25 cellular contexts compared by ENCODE assay signal in genomic region chrX:16082470-16083085, GRCh38. TPM values are rescaled to one million over a fixed set of nuclear protein-coding genes. Genes with fewer than 3 reads are reported as not detected.
"Had no signal": no experiment of that assay in that cellular context is flagged by ENCODE, and none has a peak within 500 bp of the region (broad histone marks: within the 10 kb centered on the region; RNA-seq: fewer than 3 reads in every experiment).

No MANE protein-coding gene starts in this region.

- H3K36me3 Mint-ChIP-seq: activated naive CD4-positive, alpha-beta T cell treated with anti-CD3 and anti-CD28 coated beads, Interleukin-2, amount 50 U/mL, for 24 hours; stimulated activated naive B cell treated with anti-CD40 and anti-IgM and Interleukin-4, amounts not matched to agents 10 μg/mL and 1 μg/mL and 100 μg/mL, for 72 hours; type B pancreatic cell had no signal

- DNase-seq: activated CD4-positive, alpha-beta T cell treated with anti-CD3 and anti-CD28 coated beads, Interleukin-2, amount 10 ng/mL, durations not matched to agents 7 days and 5 days; activated CD8-positive, alpha-beta memory T cell treated with anti-CD3 and anti-CD28 coated beads, Interleukin-2, amount 10 ng/mL, durations not matched to agents 7 days and 5 days; activated CD8-positive, alpha-beta T cell treated with anti-CD3 and anti-CD28 coated beads for 36 hours; activated gamma-delta T cell treated with Interleukin-2 at 50 U/mL for 16 hours; aorta; brain microvascular endothelial cell; caudate nucleus; effector CD4-positive, alpha-beta T cell; foreskin fibroblast; kidney glomerular epithelial cell; left ventricle myocardium superior; mammary epithelial cell; nucleus accumbens; right lobe of liver; stimulated activated CD4-positive, alpha-beta T cell treated with anti-CD3 and anti-CD28 coated beads, Interleukin-2, amount 100 ng/mL, for 48 hours; stimulated activated CD8-positive, alpha-beta memory T cell treated with anti-CD3 and anti-CD28 coated beads, Interleukin-4, amount 100 ng/mL, for 48 hours; stimulated activated naive B cell treated with anti-CD40 and anti-IgM and Interleukin-4, amounts not matched to agents 10 μg/mL and 1 μg/mL and 100 μg/mL, for 72 hours; T-helper 17 cell had no signal

- H3K27me3 Mint-ChIP-seq: dendritic cell treated with granulocyte-macrophage colony-stimulating factor and Interleukin-4, amounts not matched to agents 40 ng/mL and 50 ng/mL, for 4 days; T-helper 17 cell; type B pancreatic cell had no signal

- H3K27me3 ChIP-seq: brain microvascular endothelial cell had no signal

- H3K9me3 Mint-ChIP-seq: activated CD4-positive, alpha-beta T cell treated with anti-CD3 and anti-CD28 coated beads, Interleukin-2, amount 10 ng/mL, durations not matched to agents 7 days and 5 days; activated CD8-positive, alpha-beta T cell treated with anti-CD3 and anti-CD28 coated beads for 36 hours; activated naive CD4-positive, alpha-beta T cell treated with anti-CD3 and anti-CD28 coated beads, Interleukin-2, amount 50 U/mL, for 24 hours; activated T-helper 1 cell treated with anti-CD3 and anti-CD28 coated beads, Interleukin-12 subunit alpha, Interleukin-12 subunit beta, Interleukin-2, Interleukin-4 antibody, amounts not matched to agents 30 ng/mL and 10 ng/mL and 1 ng/mL, durations not matched to agents 14 hours and 24 hours and 36 hours; dendritic cell treated with granulocyte-macrophage colony-stimulating factor and Interleukin-4, amounts not matched to agents 40 ng/mL and 50 ng/mL, for 4 days; nephron; stimulated activated naive B cell treated with anti-CD40 and anti-IgM and Interleukin-4, amounts not matched to agents 10 μg/mL and 1 μg/mL and 100 μg/mL, for 72 hours; type B pancreatic cell had no signal

- H3K4me3 ChIP-seq: right lobe of liver, thoracic aorta had no signal

- H3K4me3 Mint-ChIP-seq: activated CD4-positive, alpha-beta T cell treated with anti-CD3 and anti-CD28 coated beads, Interleukin-2, amount 10 ng/mL, durations not matched to agents 7 days and 5 days; activated CD8-positive, alpha-beta memory T cell treated with anti-CD3 and anti-CD28 coated beads, Interleukin-2, amount 10 ng/mL, durations not matched to agents 7 days and 5 days; activated CD8-positive, alpha-beta T cell treated with anti-CD3 and anti-CD28 coated beads for 36 hours; activated naive CD4-positive, alpha-beta T cell treated with anti-CD3 and anti-CD28 coated beads, Interleukin-2, amount 50 U/mL, for 24 hours; activated T-helper 1 cell treated with anti-CD3 and anti-CD28 coated beads, Interleukin-12 subunit alpha, Interleukin-12 subunit beta, Interleukin-2, Interleukin-4 antibody, amounts not matched to agents 30 ng/mL and 10 ng/mL and 1 ng/mL, durations not matched to agents 14 hours and 24 hours and 36 hours; dendritic cell treated with granulocyte-macrophage colony-stimulating factor and Interleukin-4, amounts not matched to agents 40 ng/mL and 50 ng/mL, for 4 days; nephron; stimulated activated naive B cell treated with anti-CD40 and anti-IgM and Interleukin-4, amounts not matched to agents 10 μg/mL and 1 μg/mL and 100 μg/mL, for 72 hours; T-helper 17 cell; type B pancreatic cell had no signal

- H3K4me1 Mint-ChIP-seq: activated CD4-positive, alpha-beta T cell treated with anti-CD3 and anti-CD28 coated beads, Interleukin-2, amount 10 ng/mL, durations not matched to agents 7 days and 5 days; activated CD8-positive, alpha-beta memory T cell treated with anti-CD3 and anti-CD28 coated beads, Interleukin-2, amount 10 ng/mL, durations not matched to agents 7 days and 5 days; activated naive CD4-positive, alpha-beta T cell treated with anti-CD3 and anti-CD28 coated beads, Interleukin-2, amount 50 U/mL, for 24 hours; nephron; stimulated activated naive B cell treated with anti-CD40 and anti-IgM and Interleukin-4, amounts not matched to agents 10 μg/mL and 1 μg/mL and 100 μg/mL, for 72 hours; T-helper 17 cell had no signal

- FAIRE-seq: endometrium had no signal

- H3K27ac ChIP-seq: brain microvascular endothelial cell, right lobe of liver, thoracic aorta had no signal

- H3K9me3 ChIP-seq: right lobe of liver, thoracic aorta had no signal

- H3K27ac Mint-ChIP-seq: activated CD4-positive, alpha-beta T cell treated with anti-CD3 and anti-CD28 coated beads, Interleukin-2, amount 10 ng/mL, durations not matched to agents 7 days and 5 days; activated CD8-positive, alpha-beta memory T cell treated with anti-CD3 and anti-CD28 coated beads, Interleukin-2, amount 10 ng/mL, durations not matched to agents 7 days and 5 days; activated CD8-positive, alpha-beta T cell treated with anti-CD3 and anti-CD28 coated beads for 36 hours; activated naive CD4-positive, alpha-beta T cell treated with anti-CD3 and anti-CD28 coated beads, Interleukin-2, amount 50 U/mL, for 24 hours; activated T-helper 1 cell treated with anti-CD3 and anti-CD28 coated beads, Interleukin-12 subunit alpha, Interleukin-12 subunit beta, Interleukin-2, Interleukin-4 antibody, amounts not matched to agents 30 ng/mL and 10 ng/mL and 1 ng/mL, durations not matched to agents 14 hours and 24 hours and 36 hours; dendritic cell treated with granulocyte-macrophage colony-stimulating factor and Interleukin-4, amounts not matched to agents 40 ng/mL and 50 ng/mL, for 4 days; nephron; stimulated activated naive B cell treated with anti-CD40 and anti-IgM and Interleukin-4, amounts not matched to agents 10 μg/mL and 1 μg/mL and 100 μg/mL, for 72 hours; T-helper 17 cell; type B pancreatic cell had no signal

- H3K36me3 ChIP-seq: brain microvascular endothelial cell, right lobe of liver, thoracic aorta had no signal

- H3K4me1 ChIP-seq: right lobe of liver had no signal

RNA-seq across cellular contexts. Expression of gene GRPR, which starts 40.8 kb away (rescaled TPM):
- total RNA-seq: activated CD8-positive, alpha-beta memory T cell treated with anti-CD3 and anti-CD28 coated beads, Interleukin-2, amount 10 ng/mL, durations not matched to agents 7 days and 5 days; activated CD8-positive, alpha-beta T cell treated with anti-CD3 and anti-CD28 coated beads for 36 hours; activated T-helper 1 cell treated with anti-CD3 and anti-CD28 coated beads, Interleukin-12 subunit alpha, Interleukin-12 subunit beta, Interleukin-2, Interleukin-4 antibody, amounts not matched to agents 30 ng/mL and 10 ng/mL and 1 ng/mL, durations not matched to agents 14 hours and 24 hours and 36 hours; right lobe of liver; thoracic aorta had no signal
- polyA plus RNA-seq: aorta had no signal
